In the genomic region with DNA sequence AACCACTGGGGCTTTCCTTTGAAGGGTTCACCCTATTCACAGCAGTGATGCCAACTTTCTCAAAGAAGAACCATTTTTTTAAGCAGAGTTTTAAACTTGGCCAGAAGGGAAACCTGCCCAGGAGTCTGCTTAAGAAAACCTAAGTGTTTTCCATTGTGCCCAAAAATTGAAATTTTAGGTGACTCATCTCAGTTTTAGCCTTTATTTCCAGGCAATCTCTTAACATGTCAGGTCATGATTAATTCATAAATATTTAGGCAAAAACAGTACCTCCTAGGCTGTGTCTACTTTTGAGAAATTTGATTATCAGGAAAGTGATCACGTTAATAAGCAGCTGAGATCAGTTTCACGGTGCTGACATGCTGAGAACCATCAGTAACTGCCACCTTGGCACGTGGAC, we compare ENCODE assay signal across 20 cellular contexts.
"Had no signal": no experiment of that assay in that cellular context is flagged by ENCODE, and none has a peak within 500 bp of the region (broad histone marks: within the 10 kb centered on the region; RNA-seq: fewer than 3 reads in every experiment).

No MANE protein-coding gene starts in this region.

- H3K36me3 Mint-ChIP-seq: activated naive CD4-positive, alpha-beta T cell treated with anti-CD3 and anti-CD28 coated beads, Interleukin-2, amount 50 U/mL, for 72 hours; stimulated activated effector memory CD8-positive, alpha-beta T cell treated with anti-CD3 and anti-CD28 coated beads, Interleukin-12 subunit alpha, Interleukin-12 subunit beta, amount 100 ng/mL, for 72 hours had no signal

- H3K27ac ChIP-seq: cardiac muscle cell, left ventricle myocardium inferior, right lobe of liver, stomach had no signal

- H3K36me3 ChIP-seq: adrenal gland, cardiac muscle cell, left ventricle myocardium inferior, thoracic aorta had no signal

- H3K27me3 ChIP-seq: adrenal gland, right lobe of liver, stomach had no signal

- H3K4me3 ChIP-seq: adrenal gland, cardiac muscle cell, left ventricle myocardium inferior, right lobe of liver, stomach, thoracic aorta had no signal

- DNase-seq: activated CD4-positive, alpha-beta T cell treated with anti-CD3 and anti-CD28 coated beads for 36 hours; activated CD4-positive, alpha-beta T cell treated with anti-CD3 and anti-CD28 coated beads, Interleukin-2, amount 50 U/mL, for 48 hours; activated gamma-delta T cell treated with Interleukin-2 at 50 U/mL for 16 hours; activated T-cell treated with anti-CD3 and anti-CD28 coated beads for 4 hours; adrenal gland; dermis blood vessel endothelial cell; effector memory CD4-positive, alpha-beta T cell; foreskin melanocyte; kidney glomerular epithelial cell; left ventricle myocardium inferior; right lobe of liver; small intestine; stimulated activated CD4-positive, alpha-beta T cell treated with anti-CD3 and anti-CD28 coated beads, Interleukin-4, amount 100 ng/mL, for 1 hour; stomach had no signal

- H3K9me3 Mint-ChIP-seq: activated naive CD4-positive, alpha-beta T cell treated with anti-CD3 and anti-CD28 coated beads, Interleukin-2, amount 50 U/mL, for 72 hours; activated T-helper 1 cell treated with anti-CD3 and anti-CD28 coated beads, Interleukin-12 subunit alpha, Interleukin-12 subunit beta, Interleukin-2, Interleukin-4 antibody, amounts not matched to agents 30 ng/mL and 10 ng/mL and 1 ng/mL, durations not matched to agents 14 hours and 24 hours and 36 hours; neural crest cell; stimulated activated effector memory CD8-positive, alpha-beta T cell treated with anti-CD3 and anti-CD28 coated beads, Interleukin-12 subunit alpha, Interleukin-12 subunit beta, amount 100 ng/mL, for 72 hours had no signal

- ATAC-seq: activated CD4-positive, alpha-beta T cell treated with anti-CD3 and anti-CD28 coated beads for 36 hours; activated naive CD4-positive, alpha-beta T cell treated with anti-CD3 and anti-CD28 coated beads, Interleukin-2, amount 50 U/mL, for 72 hours; right lobe of liver; stimulated activated effector memory CD8-positive, alpha-beta T cell treated with anti-CD3 and anti-CD28 coated beads, Interleukin-12 subunit alpha, Interleukin-12 subunit beta, amount 100 ng/mL, for 72 hours had no signal

- H3K4me1 ChIP-seq: right lobe of liver had no signal

- H3K9me3 ChIP-seq: adrenal gland, left ventricle myocardium inferior, right lobe of liver, stomach, thoracic aorta had no signal

- H3K27ac Mint-ChIP-seq: activated CD4-positive, alpha-beta T cell treated with anti-CD3 and anti-CD28 coated beads for 36 hours; activated naive CD4-positive, alpha-beta T cell treated with anti-CD3 and anti-CD28 coated beads, Interleukin-2, amount 50 U/mL, for 72 hours; activated T-helper 1 cell treated with anti-CD3 and anti-CD28 coated beads, Interleukin-12 subunit alpha, Interleukin-12 subunit beta, Interleukin-2, Interleukin-4 antibody, amounts not matched to agents 30 ng/mL and 10 ng/mL and 1 ng/mL, durations not matched to agents 14 hours and 24 hours and 36 hours; stimulated activated effector memory CD8-positive, alpha-beta T cell treated with anti-CD3 and anti-CD28 coated beads, Interleukin-12 subunit alpha, Interleukin-12 subunit beta, amount 100 ng/mL, for 72 hours had no signal

- H3K4me3 Mint-ChIP-seq: activated CD4-positive, alpha-beta T cell treated with anti-CD3 and anti-CD28 coated beads for 36 hours; activated T-helper 1 cell treated with anti-CD3 and anti-CD28 coated beads, Interleukin-12 subunit alpha, Interleukin-12 subunit beta, Interleukin-2, Interleukin-4 antibody, amounts not matched to agents 30 ng/mL and 10 ng/mL and 1 ng/mL, durations not matched to agents 14 hours and 24 hours and 36 hours; neural crest cell; stimulated activated effector memory CD8-positive, alpha-beta T cell treated with anti-CD3 and anti-CD28 coated beads, Interleukin-12 subunit alpha, Interleukin-12 subunit beta, amount 100 ng/mL, for 72 hours had no signal

- H3K4me1 Mint-ChIP-seq: activated CD4-positive, alpha-beta T cell treated with anti-CD3 and anti-CD28 coated beads for 36 hours had no signal
